Comparison of ENCODE assay signal across 9 cellular contexts in genomic region chr16:85137323-85138072, GRCh38. TPM values are rescaled to one million over a fixed set of nuclear protein-coding genes. Genes with fewer than 3 reads are reported as not detected.
DNase-seq lines count a peak whose midpoint lies in the region; ATAC-seq, FAIRE-seq and TF ChIP-seq lines count a peak whose summit lies in the region.
"Had no signal": no experiment of that assay in that cellular context is flagged by ENCODE, and none has a peak within 500 bp of the region (broad histone marks: within the 10 kb centered on the region; RNA-seq: fewer than 3 reads in every experiment).

No MANE protein-coding gene starts in this region.

- H3K27ac Mint-ChIP-seq in GM23338: no peak overlapping the region
- H3K27ac Mint-ChIP-seq in activated naive CD8-positive, alpha-beta T cell treated with anti-CD3 and anti-CD28 coated beads, Interleukin-2, amount 50 U/mL, for 24 hours: no peak overlapping the region

- no peak overlapping the region for H3K4me3 Mint-ChIP-seq in GM23338
- no peak overlapping the region for H3K4me3 Mint-ChIP-seq in activated naive CD8-positive, alpha-beta T cell treated with anti-CD3 and anti-CD28 coated beads, Interleukin-2, amount 50 U/mL, for 24 hours

- TF ChIP-seq CTCF in GM23338 (conservative IDR thresholded peaks at IDR 0.05; ENCODE audit: low read depth in 2 of 2): no peak
- no peak for TF ChIP-seq CTCF in GM12878 (IDR thresholded peaks at IDR 0.05 in 2 of 3, conservative IDR thresholded peaks at IDR 0.05 in 1 of 3; ENCODE audit: control insufficient read depth in 2 of 3, extremely low read depth in 1 of 3, insufficient read depth in 1 of 3, low read depth in 3 of 3, low read length in 3 of 3)

- H3K4me1 ChIP-seq in GM23338 (ENCODE audit: insufficient read depth) (peaks cover 7% of the 10 kb centered on the region; the same call in 1 of the 2 replicates), GM12878 (ENCODE audit: control insufficient read depth, insufficient read depth, low read length) (peaks cover 26% of the 10 kb centered on the region), skeletal muscle tissue (ENCODE audit: control insufficient read depth in 3 of 3, insufficient read depth in 3 of 3, low read length in 3 of 3) (peaks cover 38 to 50% (median 46%) of the 10 kb centered on the region in 3 donors)

- H3K9me3 ChIP-seq in GM12878 (replicated peaks; ENCODE audit: control insufficient read depth, insufficient read depth, low read length) (no peaks in the 10 kb centered on the region; the same call in 2 of the 3 replicates), skeletal muscle tissue (ENCODE audit: control insufficient read depth in 3 of 3, low read length in 3 of 3) (peaks cover 0 to 5% (median 0%) of the 10 kb centered on the region in 3 donors)

- no peak for TF ChIP-seq POLR2A in GM12878 (IDR thresholded peaks at IDR 0.05; ENCODE audit: low read depth, low read length)

- peak; percentile 34 for ATAC-seq in GM23338
- ATAC-seq in GM12878: peak; percentile 11
- ATAC-seq in activated naive CD8-positive, alpha-beta T cell treated with anti-CD3 and anti-CD28 coated beads, Interleukin-2, amount 50 U/mL, for 24 hours: no peak
- no peak for ATAC-seq in GM19395 (IDR thresholded peaks at IDR 0.05; ENCODE audit: unreplicated experiment)

- H3K9me3 Mint-ChIP-seq in GM23338: peaks cover 2% of the 10 kb centered on the region; the same call in 2 of the 3 replicates
- H3K9me3 Mint-ChIP-seq in activated naive CD8-positive, alpha-beta T cell treated with anti-CD3 and anti-CD28 coated beads, Interleukin-2, amount 50 U/mL, for 24 hours: no peaks in the 10 kb centered on the region

- no peaks in the 10 kb centered on the region for H3K9me2 ChIP-seq in GM23338 (ENCODE audit: insufficient read depth)

- H3K27me3 Mint-ChIP-seq in GM23338 (ENCODE audit: insufficient read depth, low read depth, poor library complexity): peaks cover 28% of the 10 kb centered on the region
- H3K27me3 Mint-ChIP-seq in activated naive CD8-positive, alpha-beta T cell treated with anti-CD3 and anti-CD28 coated beads, Interleukin-2, amount 50 U/mL, for 24 hours: peaks cover 36% of the 10 kb centered on the region

- SMC1A ChIA-PET in GM12878 (lab: Charles Lee; ENCODE audit: uncharacterized antibody, unreplicated experiment): no interaction called here

- RAD21 ChIA-PET in GM12878 (lab: Charles Lee; ENCODE audit: unreplicated experiment): interaction anchor here (1.3 kb wide), 1 partner anchor 16 kb away, joined by 3 read pairs; no protein-coding TSS in a partner anchor

- H3K79me2 ChIP-seq in GM23338 (replicated peaks; ENCODE audit: insufficient read depth) (no peaks in the 10 kb centered on the region), GM12878 (ENCODE audit: control insufficient read depth, insufficient read depth, low read length) (no peaks in the 10 kb centered on the region)

- in situ Hi-C loops in GM12878 (cut with MboI): no loop called here

- WGBS in GM12878 (ENCODE audit: insufficient coverage, insufficient replicate concordance, low lambda C conversion rate, missing lambda C conversion rate): 37% methylated on average over 29 of the region's 29 CpGs

- H4K20me1 ChIP-seq in GM23338 (replicated peaks; ENCODE audit: insufficient read depth): no peaks in the 10 kb centered on the region
- H4K20me1 ChIP-seq in GM12878 (ENCODE audit: control insufficient read depth, insufficient read depth): no peaks in the 10 kb centered on the region

- H2AFZ ChIP-seq in GM23338: peak overlapping the region; percentile 77; the same call in 1 of the 2 replicates
- H2AFZ ChIP-seq in GM12878 (ENCODE audit: control insufficient read depth, low read depth, low read length): no peak overlapping the region

- no peak for DNase-seq in GM23338 (ENCODE audit: low spot score)
- no peak for DNase-seq in GM12878 (ENCODE audit: low read depth, low spot score)
- DNase-seq in inferior parietal cortex (ENCODE audit: extremely low spot score): peak; percentile 78
- no peak for DNase-seq in stimulated activated CD4-positive, alpha-beta T cell treated with anti-CD3 and anti-CD28 coated beads, Interleukin-4, amount 100 ng/mL, for 4 hours
- no peak for DNase-seq in T-helper 9 cell
- no peak for DNase-seq in activated naive CD8-positive, alpha-beta T cell treated with anti-CD3 and anti-CD28 coated beads, Interleukin-2, amount 50 U/mL, for 24 hours

- no TSS peak for BruUV-seq in GM12878 (replicated peaks; lab: Mats Ljungman, UMichigan)

- H3K4me3 ChIP-seq in GM23338: no peak overlapping the region
- no peak overlapping the region for H3K4me3 ChIP-seq in GM12878
- H3K4me3 ChIP-seq in skeletal muscle tissue (ENCODE audit: low read length in 3 of 3): peak overlapping the region; percentile 68 to 80 (median 68)

- H3K27me3 ChIP-seq in GM23338 (ENCODE audit: insufficient read depth) (no peaks in the 10 kb centered on the region), GM12878 (replicated peaks in 1 of 2; ENCODE audit: control insufficient read depth in 2 of 2, insufficient read depth in 2 of 2, low read length in 1 of 2) (no peaks in the 10 kb centered on the region), skeletal muscle tissue (ENCODE audit: control insufficient read depth in 3 of 3, insufficient read depth in 3 of 3, low read length in 3 of 3) (no peaks in the 10 kb centered on the region)

- no peak for TF ChIP-seq EP300 in GM12878 (IDR thresholded peaks at IDR 0.05; ENCODE audit: borderline replicate concordance in 1 of 2, control insufficient read depth in 1 of 2, low read depth in 2 of 2, low read length in 2 of 2)

- no peaks in the 10 kb centered on the region for H3F3A ChIP-seq in GM23338 (replicated peaks; ENCODE audit: low read depth)

- no peak overlapping the region for H3K9ac ChIP-seq in GM12878 (ENCODE audit: control insufficient read depth, insufficient read depth, low read length)
- peak overlapping the region; percentile 56 to 72 (median 68) for H3K9ac ChIP-seq in skeletal muscle tissue (ENCODE audit: low read depth in 1 of 3, low read length in 3 of 3)

- FAIRE-seq in GM12878 (lab: Jason Lieb, UNC): no peak
- FAIRE-seq: colon had no signal

- no peaks in the 10 kb centered on the region for H3K36me3 Mint-ChIP-seq in GM23338 (ENCODE audit: low read depth)
- H3K36me3 Mint-ChIP-seq in activated naive CD8-positive, alpha-beta T cell treated with anti-CD3 and anti-CD28 coated beads, Interleukin-2, amount 50 U/mL, for 24 hours (ENCODE audit: low read depth): no peaks in the 10 kb centered on the region

- TF ChIP-seq RAD21 in GM12878 (IDR thresholded peaks at IDR 0.05; ENCODE audit: insufficient read depth, low read depth, low read length): no peak

- H3K36me3 ChIP-seq in GM23338 (ENCODE audit: insufficient read depth) (no peaks in the 10 kb centered on the region), GM12878 (ENCODE audit: control insufficient read depth in 2 of 2, insufficient read depth in 2 of 2, low read length in 1 of 2) (no peaks in the 10 kb centered on the region), skeletal muscle tissue (ENCODE audit: control insufficient read depth in 3 of 3, insufficient read depth in 3 of 3, low read length in 3 of 3) (no peaks in the 10 kb centered on the region)

- CTCF ChIA-PET in GM12878 (lab: Yijun Ruan, JAX): interaction anchor here (1.8 kb wide), 1 partner anchor 23 kb away, joined by 6 read pairs; no protein-coding TSS in a partner anchor

- H3K27ac ChIP-seq in GM23338 (ENCODE audit: low read depth) (no peak overlapping the region), GM12878 (ENCODE audit: control insufficient read depth, insufficient read depth) (no peak overlapping the region), skeletal muscle tissue (ENCODE audit: low read depth, low read length) (peak overlapping the region; percentile 85)

- no peak overlapping the region for H3K4me2 ChIP-seq in GM23338
- peak overlapping the region; percentile 30 for H3K4me2 ChIP-seq in GM12878 (ENCODE audit: control insufficient read depth, insufficient read depth)

- intact Hi-C loops in GM12878 (cut with micrococcal nuclease; ENCODE audit: unreplicated experiment): loop anchor here (5.0 kb wide), 1 partner anchor 90 kb away; no protein-coding TSS in a partner anchor

- peaks cover 26% of the 10 kb centered on the region for H3K4me1 Mint-ChIP-seq in GM23338
- peaks cover 10% of the 10 kb centered on the region for H3K4me1 Mint-ChIP-seq in activated naive CD8-positive, alpha-beta T cell treated with anti-CD3 and anti-CD28 coated beads, Interleukin-2, amount 50 U/mL, for 24 hours

- POLR2A ChIA-PET in GM12878 (lab: Charles Lee): no interaction called here

RNA-seq across cellular contexts. Expression of gene CIBAR2, which starts 25.2 kb away (rescaled TPM):
- total RNA-seq in GM23338 (2014; rRNA removed; shearing (Covaris generic)): not detected in 2 replicates
- not detected in 2 replicates for polyA plus RNA-seq in GM23338 (2016; fragmentation: Nextera tagmentation; extraction: Ambion mirVana)
- not detected in 2 replicates for total RNA-seq in GM12878 (2013; cell fraction: nucleolus; rRNA removed)
- 0.27 TPM in 1 of 2 replicates, not detected in the other for total RNA-seq in GM12878 (2014; rRNA removed)
- not detected in 2 replicates for total RNA-seq in GM12878 (2014; rRNA removed; fragmentation: Illumina TruSeq; extraction: Trizol)
- not detected in 2 replicates for total RNA-seq in GM12878 (2021)
- polyA plus RNA-seq in GM12878 (2011; ENCODE audit: low read depth): not detected
- not detected in 2 replicates for polyA plus RNA-seq in GM12878 (2011; rRNA removed)
- not detected in 2 replicates for polyA plus RNA-seq in GM12878 (2011; cell fraction: cytosol; rRNA removed)
- 0.07 TPM in 1 of 2 replicates, not detected in the other for polyA plus RNA-seq in GM12878 (2011; cell fraction: nucleus; rRNA removed)
- 0.44 and 0.88 TPM in 2 replicates for polyA plus RNA-seq in GM12878 (2012)
- 0.16 TPM in 1 of 2 replicates, not detected in the other for polyA plus RNA-seq in GM12878 (2014; fragmentation: Illumina TruSeq; extraction: Trizol)
- under 1 TPM; 0.05 to 0.07 TPM for polyA plus RNA-seq in GM12878 (2014; fragmentation: Nextera tagmentation; extraction: Ambion mirVana)
- 0.19 TPM in 1 of 2 replicates, not detected in the other for polyA plus RNA-seq in GM12878 (2014; rRNA removed)
- polyA plus RNA-seq in GM12878 (2016; fragmentation: Nextera tagmentation; extraction: Ambion mirVana): not detected
- polyA minus RNA-seq in GM12878 (2011; rRNA and poly(A)+ RNA removed): not detected in 2 replicates
- polyA minus RNA-seq in GM12878 (2011; cell fraction: cytosol; rRNA and poly(A)+ RNA removed): not detected in 2 replicates
- not detected in 2 replicates for polyA minus RNA-seq in GM12878 (2011; cell fraction: nucleus; rRNA and poly(A)+ RNA removed)
- total RNA-seq in skeletal muscle tissue: not detected

Comparison
In these comparisons a context has a peak if more than half of its experiments do, and no peak if none do; other contexts are left out.
1. ATAC-seq: peak in GM23338 (single experiment) and GM12878 (single experiment); none in activated naive CD8-positive, alpha-beta T cell treated with anti-CD3 and anti-CD28 coated beads, Interleukin-2, amount 50 U/mL, for 24 hours (single experiment) and GM19395 (single experiment).
2. H3K4me3 ChIP-seq: peak in skeletal muscle tissue (3 of 3); none in GM23338 (single experiment) and GM12878 (single experiment).